1 cellular context compared by ENCODE assay signal in the genomic region with DNA sequence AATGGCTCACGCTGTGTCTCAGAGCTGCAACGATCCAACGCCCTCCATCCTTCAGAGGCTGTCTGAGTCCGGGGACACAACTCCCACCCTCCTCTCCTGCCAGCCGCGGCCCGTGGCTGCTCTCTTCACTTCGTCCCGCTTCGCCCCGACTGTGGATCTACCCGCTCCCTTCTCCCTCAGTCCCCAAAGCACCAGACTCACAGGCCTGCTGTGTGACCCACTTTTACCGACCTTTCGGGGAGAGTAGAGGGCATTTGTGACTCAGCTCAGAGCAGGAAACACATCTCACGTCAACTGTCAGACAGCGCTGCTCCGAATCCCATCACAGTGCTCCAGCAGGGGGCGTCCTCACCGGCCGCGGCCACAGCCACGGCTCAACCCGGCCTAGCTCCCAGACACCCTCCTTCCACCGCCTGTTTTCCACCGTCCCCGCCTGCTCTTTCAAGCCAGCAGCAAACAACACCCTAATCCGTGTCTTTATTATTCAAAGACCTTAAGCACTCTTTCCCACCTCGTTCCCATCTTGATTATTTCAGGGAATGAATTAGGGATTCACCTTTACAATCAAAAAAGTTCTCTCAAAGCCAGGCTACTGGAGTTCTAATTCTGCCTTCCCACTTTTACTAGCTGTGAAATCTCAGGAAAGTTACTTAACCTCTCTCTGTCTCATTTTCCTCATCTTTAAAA.
A peak's percentile ranks its signal among the peaks of the same experiment; 100 is the strongest.
TF ChIP-seq lines count a peak whose summit lies in the region.

No MANE protein-coding gene starts in this region.

TF ChIP-seq in K562, 482 proteins besides CTCF, POLR2A, EP300 and RAD21 (continued from another document and continues in another):
- TF ChIP-seq ZNF639 (CRISPR knock-in tag; conservative IDR thresholded peaks at IDR 0.05 in 1 of 2, IDR thresholded peaks at IDR 0.05 in 1 of 2) (no peak), PHB (CRISPR knock-in tag; IDR thresholded peaks at IDR 0.05) (no peak), SIX5 (IDR thresholded peaks at IDR 0.05; ENCODE audit: borderline replicate concordance in 1 of 2, insufficient read depth in 1 of 2, low read depth in 1 of 2, low read length in 2 of 2) (no peak), RAD51 (IDR thresholded peaks at IDR 0.05; ENCODE audit: borderline replicate concordance, low read depth) (no peak), PHTF2 (CRISPR knock-in tag; IDR thresholded peaks at IDR 0.05) (no peak), ZNF609 (CRISPR knock-in tag; IDR thresholded peaks at IDR 0.05; ENCODE audit: borderline replicate concordance) (no peak), HMG20B (CRISPR knock-in tag; IDR thresholded peaks at IDR 0.05) (no peak), ZNF280B (CRISPR knock-in tag; IDR thresholded peaks at IDR 0.05) (no peak), ID3 (CRISPR knock-in tag; IDR thresholded peaks at IDR 0.05) (no peak), ID3 (tag; IDR thresholded peaks at IDR 0.05) (no peak), L3MBTL2 (IDR thresholded peaks at IDR 0.05) (peak; percentile 75), HNRNPH1 (optimal IDR thresholded peaks at IDR 0.05; ENCODE audit: low read depth, low read length) (no peak), SPI1 (IDR thresholded peaks at IDR 0.05; ENCODE audit: borderline replicate concordance, low read depth, low read length) (no peak), NUFIP1 (IDR thresholded peaks at IDR 0.05; ENCODE audit: partially characterized antibody) (no peak), ZNF407 (IDR thresholded peaks at IDR 0.05; ENCODE audit: low read depth) (no peak), JUNB (CRISPR knock-in tag; conservative IDR thresholded peaks at IDR 0.05) (no peak), MAFF (IDR thresholded peaks at IDR 0.05; ENCODE audit: low read length) (no peak), XRCC4 (IDR thresholded peaks at IDR 0.05; ENCODE audit: extremely low read depth, insufficient read depth, insufficient read length) (no peak), CCNT2 (IDR thresholded peaks at IDR 0.05; ENCODE audit: borderline replicate concordance, extremely low read depth, insufficient read length, low read depth, low read length) (no peak), ILK (tag; IDR thresholded peaks at IDR 0.05; ENCODE audit: borderline replicate concordance, low read depth) (no peak), MAFG (tag; conservative IDR thresholded peaks at IDR 0.05) (no peak; the same call in 1 of the 2 replicates), HMG20A (CRISPR knock-in tag; conservative IDR thresholded peaks at IDR 0.05) (no peak), NFATC3 (IDR thresholded peaks at IDR 0.05) (no peak), BMI1 (IDR thresholded peaks at IDR 0.05; ENCODE audit: low read length) (0 out of 2 replicates have a peak, but pooled peaks have one; percentile 39), CREM (IDR thresholded peaks at IDR 0.05; ENCODE audit: low read depth) (peak; percentile 85), ZBTB9 (CRISPR knock-in tag; IDR thresholded peaks at IDR 0.05) (0 out of 2 replicates have a peak, but pooled peaks have one; percentile 35), MYC (IDR thresholded peaks at IDR 0.05; ENCODE audit: low read depth, low read length) (peak; percentile 56), MYC (CRISPR knock-in tag; IDR thresholded peaks at IDR 0.05; ENCODE audit: borderline replicate concordance, low read depth) (no peak), MEIS2 (IDR thresholded peaks at IDR 0.05; ENCODE audit: partially characterized antibody) (peak; percentile 89), CTCFL (IDR thresholded peaks at IDR 0.05; ENCODE audit: borderline replicate concordance, insufficient read depth, low read depth, low read length, poor library complexity, severe bottlenecking) (peak; percentile 95), SRSF7 (optimal IDR thresholded peaks at IDR 0.05; ENCODE audit: low read depth, low read length) (no peak), RBM15 (IDR thresholded peaks at IDR 0.05; ENCODE audit: insufficient read depth, low read length) (no peak), ZNF23 (CRISPR knock-in tag; IDR thresholded peaks at IDR 0.05) (no peak), E2F3 (CRISPR knock-in tag; IDR thresholded peaks at IDR 0.05) (no peak)
- TF ChIP-seq, protein P1, sequence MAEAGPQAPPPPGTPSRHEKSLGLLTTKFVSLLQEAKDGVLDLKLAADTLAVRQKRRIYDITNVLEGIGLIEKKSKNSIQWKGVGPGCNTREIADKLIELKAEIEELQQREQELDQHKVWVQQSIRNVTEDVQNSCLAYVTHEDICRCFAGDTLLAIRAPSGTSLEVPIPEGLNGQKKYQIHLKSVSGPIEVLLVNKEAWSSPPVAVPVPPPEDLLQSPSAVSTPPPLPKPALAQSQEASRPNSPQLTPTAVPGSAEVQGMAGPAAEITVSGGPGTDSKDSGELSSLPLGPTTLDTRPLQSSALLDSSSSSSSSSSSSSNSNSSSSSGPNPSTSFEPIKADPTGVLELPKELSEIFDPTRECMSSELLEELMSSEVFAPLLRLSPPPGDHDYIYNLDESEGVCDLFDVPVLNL (CRISPR knock-in tag; IDR thresholded peaks at IDR 0.05; ENCODE audit: low read depth), result no peak
